10 cellular contexts compared by ENCODE assay signal in the genomic region with DNA sequence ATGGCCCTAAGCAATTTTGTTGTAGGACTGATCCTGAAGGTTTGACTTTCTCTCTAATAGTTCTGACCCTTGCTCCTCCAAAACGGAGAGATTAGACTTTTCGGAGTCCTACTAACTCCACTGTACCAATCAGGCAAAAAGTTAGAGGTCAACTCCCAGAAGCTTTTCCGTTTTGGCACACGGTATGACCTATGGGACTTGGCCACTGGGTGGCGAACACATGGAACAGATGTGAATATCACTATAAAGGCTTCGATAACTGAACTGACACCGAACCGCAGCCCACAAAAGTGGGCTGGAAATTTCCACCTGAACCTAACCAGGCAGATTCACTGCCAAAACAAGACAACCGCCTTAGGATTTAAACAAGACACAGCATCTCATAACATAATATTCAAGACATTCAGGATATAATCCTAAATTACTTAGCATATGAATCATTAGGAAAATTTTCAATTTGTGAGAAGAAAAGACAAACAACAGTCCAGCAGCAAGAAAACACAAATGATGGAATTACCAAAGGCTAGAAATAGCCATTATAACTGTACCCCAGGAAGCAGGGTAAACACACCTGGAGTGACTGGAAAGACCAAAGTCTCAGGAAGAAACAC. TPM values are rescaled to one million over a fixed set of nuclear protein-coding genes. Genes with fewer than 3 reads are reported as not detected.
DNase-seq lines count a peak whose midpoint lies in the region; ATAC-seq, FAIRE-seq and TF ChIP-seq lines count a peak whose summit lies in the region.
"Had no signal": no experiment of that assay in that cellular context is flagged by ENCODE, and none has a peak within 500 bp of the region (broad histone marks: within the 10 kb centered on the region; RNA-seq: fewer than 3 reads in every experiment).

No MANE protein-coding gene starts in this region.

- in situ Hi-C loops in SK-MEL-5 (cut with HindIII; ENCODE audit: low pct_unique_long_range_greater_than_20kb, low sequenced_read_pairs), result no loop called here

- H3K27me3 ChIP-seq in left ventricle myocardium inferior (ENCODE audit: low read depth), result no peaks in the 10 kb centered on the region

- intact Hi-C loops in left ventricle myocardium inferior (cut with micrococcal nuclease) (no loop called here), Right ventricle myocardium superior (cut with DNase I) (no loop called here)

- ATAC-seq in Right ventricle myocardium superior (ENCODE audit: poor library complexity) (no peak), HG03045 (IDR thresholded peaks at IDR 0.05; ENCODE audit: unreplicated experiment) (no peak)

- DNase-seq in left ventricle myocardium inferior (no peak), Right ventricle myocardium superior (no peak), SK-MEL-5 (ENCODE audit: low read depth, low spot score) (peak; percentile 68), fibroblast of the aortic adventitia (ENCODE audit: low read depth) (no peak), urothelium cell line (ENCODE audit: low spot score) (peak; percentile 53), NCI-H2171 (lab: John Stamatoyannopoulos, UW) (no peak), NOMO-1 treated with DMSO at 0.1 percent for 48 hours (lab: John Stamatoyannopoulos, UW; ENCODE audit: unreplicated experiment) (no peak)
- DNase-seq: activated CD4-positive, alpha-beta T cell treated with anti-CD3 and anti-CD28 coated beads for 48 hours; CD8-positive, alpha-beta memory T cell had no signal

- no peak overlapping the region for H3K27ac ChIP-seq in left ventricle myocardium inferior (replicated peaks)

- H3K9me3 ChIP-seq in left ventricle myocardium inferior (replicated peaks), result peaks cover 8% of the 10 kb centered on the region

- H3K36me3 ChIP-seq in left ventricle myocardium inferior, result peaks cover 32% of the 10 kb centered on the region

- TF ChIP-seq CTCF in left ventricle myocardium inferior (IDR thresholded peaks at IDR 0.05; ENCODE audit: borderline replicate concordance), result peak; percentile 49
- peak; percentile 26 for TF ChIP-seq CTCF in fibroblast of the aortic adventitia (IDR thresholded peaks at IDR 0.05; ENCODE audit: insufficient read depth, low read length)

- H3K4me3 ChIP-seq in left ventricle myocardium inferior, result no peak overlapping the region
- H3K4me3 ChIP-seq in fibroblast of the aortic adventitia (ENCODE audit: low read depth, low read length), result no peak overlapping the region

- no peak for FAIRE-seq in urothelium cell line (lab: Jason Lieb, UNC)

- H3K4me1 ChIP-seq in left ventricle myocardium inferior, result peaks cover 10% of the 10 kb centered on the region

RNA-seq across cellular contexts. Expression of a gene that starts 12.2 kb away (rescaled TPM):
- 50.6 TPM for total RNA-seq in left ventricle myocardium inferior
- total RNA-seq in Right ventricle myocardium superior, result 56.3 TPM
- 48.4 and 53.7 TPM in 2 replicates for total RNA-seq in SK-MEL-5 (2014; rRNA removed; shearing (Covaris generic))
- polyA plus RNA-seq in SK-MEL-5 (2015; cell fraction: cytosol; rRNA removed), result 35.5 and 45.2 TPM in 2 replicates
- 70.0 and 80.9 TPM in 2 replicates for polyA plus RNA-seq in SK-MEL-5 (2015; cell fraction: nucleus; rRNA removed)
- 37.0 and 41.8 TPM in 2 replicates for total RNA-seq in fibroblast of the aortic adventitia (ENCODE audit: low replicate concordance)

RNA-seq across cellular contexts. Expression of a gene that starts 59.9 kb away (rescaled TPM):
- total RNA-seq in left ventricle myocardium inferior (36.2 TPM), Right ventricle myocardium superior (29.9 TPM), fibroblast of the aortic adventitia (ENCODE audit: low replicate concordance) (10.0 and 12.1 TPM in 2 replicates)
- total RNA-seq in SK-MEL-5 (2014; rRNA removed; shearing (Covaris generic)), result 10.8 and 10.9 TPM in 2 replicates
- 6.1 and 6.9 TPM in 2 replicates for polyA plus RNA-seq in SK-MEL-5 (2015; cell fraction: cytosol; rRNA removed)
- 8.5 and 10.8 TPM in 2 replicates for polyA plus RNA-seq in SK-MEL-5 (2015; cell fraction: nucleus; rRNA removed)

Comparison
In these comparisons a context has a peak if more than half of its experiments do, and no peak if none do; other contexts are left out.
1. DNase-seq: peak in SK-MEL-5 (single experiment) and urothelium cell line (single experiment); none in left ventricle myocardium inferior (single experiment), Right ventricle myocardium superior (single experiment), fibroblast of the aortic adventitia (single experiment), NCI-H2171 (single experiment) and NOMO-1 treated with DMSO at 0.1 percent for 48 hours (single experiment).